Comparison of ENCODE assay signal across 8 cellular contexts in genomic region chr19:44499962-44500949, GRCh38. TPM values are rescaled to one million over a fixed set of nuclear protein-coding genes. Genes with fewer than 3 reads are reported as not detected.
DNase-seq lines count a peak whose midpoint lies in the region; ATAC-seq and TF ChIP-seq lines count a peak whose summit lies in the region.

Gene ZNF180 (minus strand): TSS chr19:44500522. CDS start chr19:44497334, 3,188 bp downstream.

- peak; percentile 57 for TF ChIP-seq CTCF in BE2C (IDR thresholded peaks at IDR 0.05; ENCODE audit: low read depth, low read length)
- peak; percentile 46 for TF ChIP-seq CTCF in choroid plexus epithelial cell (conservative IDR thresholded peaks at IDR 0.05; ENCODE audit: low read depth, low read length)

- DNase-seq in BE2C, result peak; percentile 96
- DNase-seq in NCI-H460 (ENCODE audit: extremely low read depth, low read depth), result peak; percentile 85
- DNase-seq in activated CD4-positive, alpha-beta T cell treated with anti-CD3 and anti-CD28 coated beads for 24 hours (ENCODE audit: low read depth in 2 of 2), result peak; percentile 93 to 94
- peak; percentile 93 for DNase-seq in choroid plexus epithelial cell (ENCODE audit: low read depth)
- peak; percentile 96 for DNase-seq in kidney tubule cell (ENCODE audit: low spot score)
- peak; percentile 78 to 93 for DNase-seq in stimulated activated CD4-positive, alpha-beta T cell treated with anti-CD3 and anti-CD28 coated beads, Interleukin-1b, Interleukin-23, amount 100 ng/mL, for 1 hour (ENCODE audit: low read depth in 2 of 2)

- H3K4me3 ChIP-seq in BE2C (ENCODE audit: low read depth, low read length), result peak within 1 kb of the TSS; percentile 77
- H3K4me3 ChIP-seq in choroid plexus epithelial cell (ENCODE audit: low read depth, low read length), result peak within 1 kb of the TSS; percentile 99

- no peaks in the 10 kb centered on the region for H3K4me1 ChIP-seq in BE2C

- ATAC-seq in HG03378 (IDR thresholded peaks at IDR 0.05; ENCODE audit: unreplicated experiment), result peak; percentile 85

- H3K9me3 ChIP-seq in BE2C, result peaks cover 4% of the 10 kb centered on the region; the same call in 1 of the 2 replicates

- no peaks in the 10 kb centered on the region for H3K27me3 ChIP-seq in BE2C

- H3K36me3 ChIP-seq in BE2C, result peaks cover 17% of the 10 kb centered on the region

- TF ChIP-seq POLR2A in GM19099 (IDR thresholded peaks at IDR 0.05; ENCODE audit: extremely low read depth, insufficient read length, low read depth), result peak; percentile 81

RNA-seq across cellular contexts. Expression of gene ZNF180, which starts in this region (rescaled TPM):
- polyA plus RNA-seq in BE2C (2012; ENCODE audit: insufficient read depth, insufficient read length, low read depth), result 5.6 TPM
- total RNA-seq in NCI-H460 (2014; rRNA removed; shearing (Covaris generic)), result 5.6 TPM in 2 replicates
- polyA plus RNA-seq in NCI-H460 (2014; cell fraction: nucleus; rRNA removed), result 7.3 and 8.5 TPM in 2 replicates

Comparison
In these comparisons a context has a peak if more than half of its experiments do, and no peak if none do; other contexts are left out.
1. Peak in every context shown above with its lines: DNase-seq, ATAC-seq and H3K4me3 ChIP-seq.